In genomic region chr3:195885036-195885871, GRCh38 we compare ENCODE assay signal across 13 cellular contexts. TPM values are rescaled to one million over a fixed set of nuclear protein-coding genes. Genes with fewer than 3 reads are reported as not detected.
A peak's percentile ranks its signal among the peaks of the same experiment; 100 is the strongest.
DNase-seq lines count a peak whose midpoint lies in the region; ATAC-seq, FAIRE-seq and TF ChIP-seq lines count a peak whose summit lies in the region.
"Had no signal": no experiment of that assay in that cellular context is flagged by ENCODE, and none has a peak within 500 bp of the region (broad histone marks: within the 10 kb centered on the region; RNA-seq: fewer than 3 reads in every experiment).

No MANE protein-coding gene starts in this region.

- H3K27ac ChIP-seq in left lung: peak overlapping the region; percentile 73 to 77
- peak overlapping the region in 1 of 2 donors; percentile 50 for H3K27ac ChIP-seq in small intestine (ENCODE audit: low read depth in 1 of 2, low read length in 1 of 2)
- peak overlapping the region in 2 of 4 donors; percentile 4 to 73 for H3K27ac ChIP-seq in tibial nerve

- 44 to 59% (median 59%) methylated on average over 23 to 24 of the region's 24 CpGs for WGBS in small intestine, 3 donors
- WGBS in tibial nerve, 2 donors: 61 to 65% methylated on average over 23 to 24 of the region's 24 CpGs

- peaks cover 2 to 27% of the 10 kb centered on the region in 2 donors for H3K4me1 ChIP-seq in left lung
- H3K4me1 ChIP-seq in small intestine (ENCODE audit: control insufficient read depth in 2 of 2, insufficient read depth in 1 of 2, low read depth in 1 of 2, low read length in 1 of 2): no peaks in the 10 kb centered on the region
- peaks cover 0 to 32% (median 9%) of the 10 kb centered on the region in 4 donors for H3K4me1 ChIP-seq in tibial nerve

- ATAC-seq in left lung: peak; percentile 16
- ATAC-seq in HG03039 (IDR thresholded peaks at IDR 0.05; ENCODE audit: unreplicated experiment): no peak
- no peak for ATAC-seq in GM19035 (IDR thresholded peaks at IDR 0.05; ENCODE audit: unreplicated experiment)
- ATAC-seq: activated T-cell treated with anti-CD3 and anti-CD28 coated beads, Interleukin-2, amount 50 U/mL, for 4 hours had no signal

- no peak for TF ChIP-seq POLR2A in tibial nerve (IDR thresholded peaks at IDR 0.05)

- H3K9me3 ChIP-seq in left lung (no peaks in the 10 kb centered on the region), small intestine (ENCODE audit: control insufficient read depth, low read depth) (no peaks in the 10 kb centered on the region), tibial nerve (no peaks in the 10 kb centered on the region)
- H3K9me3 ChIP-seq: SK-N-SH had no signal

- TF ChIP-seq EP300 in tibial nerve (IDR thresholded peaks at IDR 0.05): no peak

- peak; percentile 29 for DNase-seq in NCI-H69 (lab: John Stamatoyannopoulos, UW)
- DNase-seq in dermis blood vessel endothelial cell: peak; percentile 58
- DNase-seq in left lung: peak in 1 of 2 donors; percentile 78
- peak; percentile 70 for DNase-seq in small intestine
- DNase-seq in tibial nerve (ENCODE audit: low spot score in 2 of 2): no peak
- DNase-seq in stimulated activated CD8-positive, alpha-beta memory T cell treated with anti-CD3 and anti-CD28 coated beads, Interleukin-4, amount 100 ng/mL, for 48 hours: no peak
- DNase-seq: activated CD4-positive, CD25-positive, alpha-beta regulatory T cell treated with anti-CD3 and anti-CD28 coated beads, Interleukin-2, amount 50 U/mL, for 72 hours; activated T-cell treated with anti-CD3 and anti-CD28 coated beads, Interleukin-2, amount 50 U/mL, for 4 hours; NCI-H1436; SK-N-SH had no signal

- H3K27me3 ChIP-seq in left lung (no peaks in the 10 kb centered on the region), small intestine (ENCODE audit: control insufficient read depth in 2 of 2, insufficient read depth in 2 of 2, low read length in 2 of 2) (no peaks in the 10 kb centered on the region), tibial nerve (no peaks in the 10 kb centered on the region)

- intact Hi-C loops in left lung (cut with DNase I): no loop called here

- H3K4me3 ChIP-seq in left lung (no peak overlapping the region), small intestine (ENCODE audit: low read depth in 1 of 2, low read length in 2 of 2) (no peak overlapping the region), tibial nerve (no peak overlapping the region)

- no peak for TF ChIP-seq CTCF in left lung (IDR thresholded peaks at IDR 0.05)
- TF ChIP-seq CTCF in tibial nerve (IDR thresholded peaks at IDR 0.05): no peak

- no peak for FAIRE-seq in small intestine (lab: Jason Lieb, UNC)
- FAIRE-seq: islet of Langerhans had no signal

- H3K36me3 ChIP-seq in left lung (peaks cover 0 to 54% of the 10 kb centered on the region in 2 donors), small intestine (ENCODE audit: control insufficient read depth in 2 of 2, insufficient read depth in 2 of 2, low read length in 2 of 2) (no peaks in the 10 kb centered on the region), tibial nerve (peaks cover 0 to 48% (median 0%) of the 10 kb centered on the region in 3 donors)

RNA-seq across cellular contexts. Expression of gene TNK2, which starts 23.1 kb away (rescaled TPM):
- 16.6 and 20.1 TPM in 2 replicates for total RNA-seq in dermis blood vessel endothelial cell
- total RNA-seq in left lung: 10 to 100 TPM; 51.9 to 58.7 TPM
- polyA plus RNA-seq in small intestine: 10 to 100 TPM in 2 of 3 donors, 1 to 10 TPM in 1; 6.7 to 17.8 (median 14.6) TPM
- 10 to 100 TPM; 22.2 to 81.9 (median 34.0) TPM for total RNA-seq in tibial nerve

Comparison
In these comparisons a context has a peak if more than half of its experiments do, and no peak if none do; other contexts are left out.
1. DNase-seq: peak in NCI-H69 (single experiment), dermis blood vessel endothelial cell (single experiment) and small intestine (single experiment); none in tibial nerve (0 of 2) and stimulated activated CD8-positive, alpha-beta memory T cell treated with anti-CD3 and anti-CD28 coated beads, Interleukin-4, amount 100 ng/mL, for 48 hours (single experiment).